ENCODE assay signal across 1 cellular context in the genomic region with DNA sequence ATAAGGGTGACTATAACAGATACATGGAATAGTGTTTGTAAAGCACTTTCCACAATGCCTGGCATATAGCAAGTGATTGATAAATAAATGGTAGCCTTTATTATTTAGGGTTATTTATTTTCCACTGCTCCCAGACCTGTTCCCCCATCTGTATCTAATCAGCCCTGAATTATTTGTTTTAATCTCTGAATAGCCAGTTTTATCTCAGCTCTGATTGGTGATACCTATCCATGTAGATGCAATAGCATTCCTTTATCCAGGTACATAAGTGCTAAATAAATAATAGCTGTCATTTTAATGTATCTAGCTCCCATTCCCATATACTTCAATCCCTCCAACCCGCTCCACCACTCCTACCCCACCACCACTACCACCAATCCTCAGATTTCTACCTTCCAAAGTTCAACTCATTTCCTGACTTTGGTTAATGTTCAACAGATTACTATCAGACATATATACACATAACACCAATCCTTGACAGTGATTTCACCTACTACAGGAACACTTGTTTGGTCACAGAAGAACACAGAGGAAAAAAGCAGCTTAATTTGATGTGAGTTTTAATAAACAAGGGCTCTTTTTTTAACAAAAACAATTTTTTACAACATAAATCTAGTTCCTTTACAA.
TF ChIP-seq lines count a peak whose summit lies in the region.

No MANE protein-coding gene starts in this region.

TF ChIP-seq in K562, 482 proteins besides CTCF, POLR2A, EP300 and RAD21:
- no peak for TF ChIP-seq MAFF (IDR thresholded peaks at IDR 0.05; ENCODE audit: low read length)
- no peak for TF ChIP-seq MEIS2 (IDR thresholded peaks at IDR 0.05; ENCODE audit: partially characterized antibody)
- no peak for TF ChIP-seq KDM5B (IDR thresholded peaks at IDR 0.05; ENCODE audit: insufficient replicate concordance, low read depth, low read length)
- TF ChIP-seq ESRRB (CRISPR knock-in tag; IDR thresholded peaks at IDR 0.05; ENCODE audit: borderline replicate concordance), result no peak
- TF ChIP-seq, protein P1, sequence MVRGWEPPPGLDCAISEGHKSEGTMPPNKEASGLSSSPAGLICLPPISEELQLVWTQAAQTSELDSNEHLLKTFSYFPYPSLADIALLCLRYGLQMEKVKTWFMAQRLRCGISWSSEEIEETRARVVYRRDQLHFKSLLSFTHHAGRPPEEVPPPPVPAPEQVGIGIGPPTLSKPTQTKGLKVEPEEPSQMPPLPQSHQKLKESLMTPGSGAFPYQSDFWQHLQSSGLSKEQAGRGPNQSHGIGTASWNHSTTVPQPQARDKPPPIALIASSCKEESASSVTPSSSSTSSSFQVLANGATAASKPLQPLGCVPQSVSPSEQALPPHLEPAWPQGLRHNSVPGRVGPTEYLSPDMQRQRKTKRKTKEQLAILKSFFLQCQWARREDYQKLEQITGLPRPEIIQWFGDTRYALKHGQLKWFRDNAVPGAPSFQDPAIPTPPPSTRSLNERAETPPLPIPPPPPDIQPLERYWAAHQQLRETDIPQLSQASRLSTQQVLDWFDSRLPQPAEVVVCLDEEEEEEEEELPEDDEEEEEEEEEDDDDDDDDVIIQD (CRISPR knock-in tag; IDR thresholded peaks at IDR 0.05), result no peak
- TF ChIP-seq KDM1A (IDR thresholded peaks at IDR 0.05), result peak; percentile 67 to 69; a peak in 2 of 4 replicates
- TF ChIP-seq MBD2 (IDR thresholded peaks at IDR 0.05; ENCODE audit: borderline replicate concordance, low read depth), result no peak
- TF ChIP-seq RBM15 (IDR thresholded peaks at IDR 0.05; ENCODE audit: insufficient read depth, low read length), result no peak
- no peak for TF ChIP-seq BCL6 (CRISPR knock-in tag; IDR thresholded peaks at IDR 0.05)
- TF ChIP-seq, protein P2, sequence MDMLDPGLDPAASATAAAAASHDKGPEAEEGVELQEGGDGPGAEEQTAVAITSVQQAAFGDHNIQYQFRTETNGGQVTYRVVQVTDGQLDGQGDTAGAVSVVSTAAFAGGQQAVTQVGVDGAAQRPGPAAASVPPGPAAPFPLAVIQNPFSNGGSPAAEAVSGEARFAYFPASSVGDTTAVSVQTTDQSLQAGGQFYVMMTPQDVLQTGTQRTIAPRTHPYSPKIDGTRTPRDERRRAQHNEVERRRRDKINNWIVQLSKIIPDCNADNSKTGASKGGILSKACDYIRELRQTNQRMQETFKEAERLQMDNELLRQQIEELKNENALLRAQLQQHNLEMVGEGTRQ (CRISPR knock-in tag; IDR thresholded peaks at IDR 0.05), result no peak
- TF ChIP-seq L3MBTL2 (IDR thresholded peaks at IDR 0.05), result no peak
- no peak for TF ChIP-seq ZKSCAN3 (CRISPR knock-in tag; IDR thresholded peaks at IDR 0.05)
- no peak for TF ChIP-seq ZNF77 (CRISPR knock-in tag; IDR thresholded peaks at IDR 0.05)
- TF ChIP-seq NONO (IDR thresholded peaks at IDR 0.05; ENCODE audit: low read depth in 2 of 2, low read length in 1 of 2), result no peak
- TF ChIP-seq PTTG1 (tag; IDR thresholded peaks at IDR 0.05; ENCODE audit: low read depth), result no peak
- TF ChIP-seq HDAC1 (IDR thresholded peaks at IDR 0.05), result 0 out of 4 replicates have a peak, but pooled peaks of 1 of the 2 experiments have one; percentile 26
- no peak for TF ChIP-seq PHTF2 (CRISPR knock-in tag; IDR thresholded peaks at IDR 0.05)
- no peak for TF ChIP-seq MCM2 (IDR thresholded peaks at IDR 0.05; ENCODE audit: low read depth)
